1 cellular context compared by ENCODE assay signal in genomic region chr15:52139599-52140462, GRCh38.
TF ChIP-seq lines count a peak whose summit lies in the region.

No MANE protein-coding gene starts in this region.

TF ChIP-seq in HepG2, 621 proteins besides CTCF, POLR2A, EP300 and RAD21 (continued from another document and continues in another):
- TF ChIP-seq, protein P1, sequence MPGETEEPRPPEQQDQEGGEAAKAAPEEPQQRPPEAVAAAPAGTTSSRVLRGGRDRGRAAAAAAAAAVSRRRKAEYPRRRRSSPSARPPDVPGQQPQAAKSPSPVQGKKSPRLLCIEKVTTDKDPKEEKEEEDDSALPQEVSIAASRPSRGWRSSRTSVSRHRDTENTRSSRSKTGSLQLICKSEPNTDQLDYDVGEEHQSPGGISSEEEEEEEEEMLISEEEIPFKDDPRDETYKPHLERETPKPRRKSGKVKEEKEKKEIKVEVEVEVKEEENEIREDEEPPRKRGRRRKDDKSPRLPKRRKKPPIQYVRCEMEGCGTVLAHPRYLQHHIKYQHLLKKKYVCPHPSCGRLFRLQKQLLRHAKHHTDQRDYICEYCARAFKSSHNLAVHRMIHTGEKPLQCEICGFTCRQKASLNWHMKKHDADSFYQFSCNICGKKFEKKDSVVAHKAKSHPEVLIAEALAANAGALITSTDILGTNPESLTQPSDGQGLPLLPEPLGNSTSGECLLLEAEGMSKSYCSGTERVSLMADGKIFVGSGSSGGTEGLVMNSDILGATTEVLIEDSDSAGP (CRISPR knock-in tag; IDR thresholded peaks at IDR 0.05; ENCODE audit: borderline replicate concordance): peak; percentile 58; the same call in 1 of the 2 replicates
- TF ChIP-seq FLYWCH1 (CRISPR knock-in tag; IDR thresholded peaks at IDR 0.05) (no peak), ZBTB20 (CRISPR knock-in tag; IDR thresholded peaks at IDR 0.05; ENCODE audit: borderline replicate concordance, low read depth) (peak; percentile 50; the same call in 1 of the 2 replicates), ZNF530 (CRISPR knock-in tag; IDR thresholded peaks at IDR 0.05; ENCODE audit: low read depth) (no peak), ZNF788 (CRISPR knock-in tag; IDR thresholded peaks at IDR 0.05; ENCODE audit: borderline replicate concordance) (no peak), MIER3 (CRISPR knock-in tag; IDR thresholded peaks at IDR 0.05; ENCODE audit: borderline replicate concordance) (peak; percentile 42; the same call in 1 of the 2 replicates), CC2D1A (CRISPR knock-in tag; IDR thresholded peaks at IDR 0.05) (no peak), ZBTB40 (IDR thresholded peaks at IDR 0.05) (no peak), ZBTB40 (CRISPR knock-in tag; IDR thresholded peaks at IDR 0.05) (no peak), POLR2G (IDR thresholded peaks at IDR 0.05; ENCODE audit: low read depth, low read length) (no peak), MAX (IDR thresholded peaks at IDR 0.05) (no peak; the same call in 1 of the 2 replicates), REL (CRISPR knock-in tag; conservative IDR thresholded peaks at IDR 0.05) (no peak), ARNT2 (CRISPR knock-in tag; IDR thresholded peaks at IDR 0.05; ENCODE audit: low read depth) (no peak), SALL2 (CRISPR knock-in tag; IDR thresholded peaks at IDR 0.05) (no peak), ZNF333 (CRISPR knock-in tag; IDR thresholded peaks at IDR 0.05; ENCODE audit: borderline replicate concordance) (no peak), GATA4 (IDR thresholded peaks at IDR 0.05; ENCODE audit: borderline replicate concordance, low read depth) (no peak), SKI (IDR thresholded peaks at IDR 0.05; ENCODE audit: partially characterized antibody) (no peak), SRSF4 (IDR thresholded peaks at IDR 0.05; ENCODE audit: low read depth, low read length, poor library complexity, severe bottlenecking) (no peak), MTA1 (CRISPR knock-in tag; IDR thresholded peaks at IDR 0.05; ENCODE audit: borderline replicate concordance) (0 out of 2 replicates have a peak, but pooled peaks have one; percentile 42), HOXD1 (CRISPR knock-in tag; IDR thresholded peaks at IDR 0.05) (no peak), ZNF724P (CRISPR knock-in tag; IDR thresholded peaks at IDR 0.05; ENCODE audit: borderline replicate concordance) (no peak), ZNF510 (CRISPR knock-in tag; IDR thresholded peaks at IDR 0.05; ENCODE audit: low read depth) (no peak), ZNF609 (CRISPR knock-in tag; IDR thresholded peaks at IDR 0.05; ENCODE audit: borderline replicate concordance) (0 out of 2 replicates have a peak, but pooled peaks have one; percentile 28), U2AF2 (IDR thresholded peaks at IDR 0.05; ENCODE audit: low read depth, low read length) (no peak)
- TF ChIP-seq, protein P2, sequence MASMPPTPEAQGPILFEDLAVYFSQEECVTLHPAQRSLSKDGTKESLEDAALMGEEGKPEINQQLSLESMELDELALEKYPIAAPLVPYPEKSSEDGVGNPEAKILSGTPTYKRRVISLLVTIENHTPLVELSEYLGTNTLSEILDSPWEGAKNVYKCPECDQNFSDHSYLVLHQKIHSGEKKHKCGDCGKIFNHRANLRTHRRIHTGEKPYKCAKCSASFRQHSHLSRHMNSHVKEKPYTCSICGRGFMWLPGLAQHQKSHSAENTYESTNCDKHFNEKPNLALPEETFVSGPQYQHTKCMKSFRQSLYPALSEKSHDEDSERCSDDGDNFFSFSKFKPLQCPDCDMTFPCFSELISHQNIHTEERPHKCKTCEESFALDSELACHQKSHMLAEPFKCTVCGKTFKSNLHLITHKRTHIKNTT (CRISPR knock-in tag; IDR thresholded peaks at IDR 0.05): no peak
- TF ChIP-seq, protein P3, sequence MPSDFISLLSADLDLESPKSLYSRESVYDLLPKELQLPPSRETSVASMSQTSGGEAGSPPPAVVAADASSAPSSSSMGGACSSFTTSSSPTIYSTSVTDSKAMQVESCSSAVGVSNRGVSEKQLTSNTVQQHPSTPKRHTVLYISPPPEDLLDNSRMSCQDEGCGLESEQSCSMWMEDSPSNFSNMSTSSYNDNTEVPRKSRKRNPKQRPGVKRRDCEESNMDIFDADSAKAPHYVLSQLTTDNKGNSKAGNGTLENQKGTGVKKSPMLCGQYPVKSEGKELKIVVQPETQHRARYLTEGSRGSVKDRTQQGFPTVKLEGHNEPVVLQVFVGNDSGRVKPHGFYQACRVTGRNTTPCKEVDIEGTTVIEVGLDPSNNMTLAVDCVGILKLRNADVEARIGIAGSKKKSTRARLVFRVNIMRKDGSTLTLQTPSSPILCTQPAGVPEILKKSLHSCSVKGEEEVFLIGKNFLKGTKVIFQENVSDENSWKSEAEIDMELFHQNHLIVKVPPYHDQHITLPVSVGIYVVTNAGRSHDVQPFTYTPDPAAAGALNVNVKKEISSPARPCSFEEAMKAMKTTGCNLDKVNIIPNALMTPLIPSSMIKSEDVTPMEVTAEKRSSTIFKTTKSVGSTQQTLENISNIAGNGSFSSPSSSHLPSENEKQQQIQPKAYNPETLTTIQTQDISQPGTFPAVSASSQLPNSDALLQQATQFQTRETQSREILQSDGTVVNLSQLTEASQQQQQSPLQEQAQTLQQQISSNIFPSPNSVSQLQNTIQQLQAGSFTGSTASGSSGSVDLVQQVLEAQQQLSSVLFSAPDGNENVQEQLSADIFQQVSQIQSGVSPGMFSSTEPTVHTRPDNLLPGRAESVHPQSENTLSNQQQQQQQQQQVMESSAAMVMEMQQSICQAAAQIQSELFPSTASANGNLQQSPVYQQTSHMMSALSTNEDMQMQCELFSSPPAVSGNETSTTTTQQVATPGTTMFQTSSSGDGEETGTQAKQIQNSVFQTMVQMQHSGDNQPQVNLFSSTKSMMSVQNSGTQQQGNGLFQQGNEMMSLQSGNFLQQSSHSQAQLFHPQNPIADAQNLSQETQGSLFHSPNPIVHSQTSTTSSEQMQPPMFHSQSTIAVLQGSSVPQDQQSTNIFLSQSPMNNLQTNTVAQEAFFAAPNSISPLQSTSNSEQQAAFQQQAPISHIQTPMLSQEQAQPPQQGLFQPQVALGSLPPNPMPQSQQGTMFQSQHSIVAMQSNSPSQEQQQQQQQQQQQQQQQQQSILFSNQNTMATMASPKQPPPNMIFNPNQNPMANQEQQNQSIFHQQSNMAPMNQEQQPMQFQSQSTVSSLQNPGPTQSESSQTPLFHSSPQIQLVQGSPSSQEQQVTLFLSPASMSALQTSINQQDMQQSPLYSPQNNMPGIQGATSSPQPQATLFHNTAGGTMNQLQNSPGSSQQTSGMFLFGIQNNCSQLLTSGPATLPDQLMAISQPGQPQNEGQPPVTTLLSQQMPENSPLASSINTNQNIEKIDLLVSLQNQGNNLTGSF (CRISPR knock-in tag; IDR thresholded peaks at IDR 0.05): no peak
- TF ChIP-seq, protein P4, sequence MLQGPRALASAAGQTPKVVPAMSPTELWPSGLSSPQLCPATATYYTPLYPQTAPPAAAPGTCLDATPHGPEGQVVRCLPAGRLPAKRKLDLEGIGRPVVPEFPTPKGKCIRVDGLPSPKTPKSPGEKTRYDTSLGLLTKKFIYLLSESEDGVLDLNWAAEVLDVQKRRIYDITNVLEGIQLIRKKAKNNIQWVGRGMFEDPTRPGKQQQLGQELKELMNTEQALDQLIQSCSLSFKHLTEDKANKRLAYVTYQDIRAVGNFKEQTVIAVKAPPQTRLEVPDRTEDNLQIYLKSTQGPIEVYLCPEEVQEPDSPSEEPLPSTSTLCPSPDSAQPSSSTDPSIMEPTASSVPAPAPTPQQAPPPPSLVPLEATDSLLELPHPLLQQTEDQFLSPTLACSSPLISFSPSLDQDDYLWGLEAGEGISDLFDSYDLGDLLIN (CRISPR knock-in tag; IDR thresholded peaks at IDR 0.05; ENCODE audit: borderline replicate concordance): no peak
- TF ChIP-seq, protein P5, sequence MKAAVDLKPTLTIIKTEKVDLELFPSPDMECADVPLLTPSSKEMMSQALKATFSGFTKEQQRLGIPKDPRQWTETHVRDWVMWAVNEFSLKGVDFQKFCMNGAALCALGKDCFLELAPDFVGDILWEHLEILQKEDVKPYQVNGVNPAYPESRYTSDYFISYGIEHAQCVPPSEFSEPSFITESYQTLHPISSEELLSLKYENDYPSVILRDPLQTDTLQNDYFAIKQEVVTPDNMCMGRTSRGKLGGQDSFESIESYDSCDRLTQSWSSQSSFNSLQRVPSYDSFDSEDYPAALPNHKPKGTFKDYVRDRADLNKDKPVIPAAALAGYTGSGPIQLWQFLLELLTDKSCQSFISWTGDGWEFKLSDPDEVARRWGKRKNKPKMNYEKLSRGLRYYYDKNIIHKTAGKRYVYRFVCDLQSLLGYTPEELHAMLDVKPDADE (CRISPR knock-in tag; IDR thresholded peaks at IDR 0.05): no peak
